Comparison of ENCODE assay signal across 24 cellular contexts in genomic region chrX:9557508-9557907, GRCh38.
DNase-seq lines count a peak whose midpoint lies in the region; ATAC-seq and TF ChIP-seq lines count a peak whose summit lies in the region.
"Had no signal": no experiment of that assay in that cellular context is flagged by ENCODE, and none has a peak within 500 bp of the region (broad histone marks: within the 10 kb centered on the region; RNA-seq: fewer than 3 reads in every experiment).

No MANE protein-coding gene starts in this region.

- H3K36me3 Mint-ChIP-seq in Caco-2 (ENCODE audit: insufficient read depth, unreplicated experiment), result peaks cover 32% of the 10 kb centered on the region
- no peaks in the 10 kb centered on the region for H3K36me3 Mint-ChIP-seq in central memory CD8-positive, alpha-beta T cell (ENCODE audit: insufficient read depth)

- H3K27me3 Mint-ChIP-seq in Caco-2 (ENCODE audit: insufficient read depth, unreplicated experiment), result no peaks in the 10 kb centered on the region
- H3K27me3 Mint-ChIP-seq in central memory CD8-positive, alpha-beta T cell, result no peaks in the 10 kb centered on the region

- CTCF ChIA-PET in Caco-2 (lab: Charles Lee), result no interaction called here

- POLR2A ChIA-PET in Caco-2 (lab: Charles Lee), result no interaction called here

- H3K4me1 ChIP-seq in Caco-2, result no peaks in the 10 kb centered on the region

- BruUV-seq in Caco-2 (replicated peaks; lab: Mats Ljungman, UMichigan), result no TSS peak

- no peak for ATAC-seq in central memory CD8-positive, alpha-beta T cell (replicated peaks; ENCODE audit: extremely low read depth, poor library complexity, severe bottlenecking)
- ATAC-seq in left lobe of liver, result peak; percentile 92
- ATAC-seq: A549; CD8-positive, alpha-beta T cell had no signal

- H3K27me3 ChIP-seq in Caco-2 (replicated peaks; ENCODE audit: control insufficient read depth, insufficient read depth, low read length), result no peaks in the 10 kb centered on the region
- H3K27me3 ChIP-seq: MG63 had no signal

- peak overlapping the region; percentile 16 for H3K27ac Mint-ChIP-seq in Caco-2 (ENCODE audit: unreplicated experiment)
- H3K27ac Mint-ChIP-seq in central memory CD8-positive, alpha-beta T cell (ENCODE audit: low read depth), result peak overlapping the region; percentile 1
- H3K27ac Mint-ChIP-seq: CD8-positive, alpha-beta T cell had no signal

- intact Hi-C loops in Caco-2 (cut with micrococcal nuclease; ENCODE audit: unreplicated experiment), result no loop called here

- no peaks in the 10 kb centered on the region for H3K9me3 ChIP-seq in Caco-2
- H3K9me3 ChIP-seq: A549, MG63, SK-N-SH had no signal

- peaks cover 17% of the 10 kb centered on the region for H3K4me1 Mint-ChIP-seq in Caco-2 (ENCODE audit: low read depth, unreplicated experiment)
- peaks cover 13% of the 10 kb centered on the region for H3K4me1 Mint-ChIP-seq in central memory CD8-positive, alpha-beta T cell

- no peak overlapping the region for H3K4me3 Mint-ChIP-seq in Caco-2 (ENCODE audit: unreplicated experiment)
- H3K4me3 Mint-ChIP-seq in central memory CD8-positive, alpha-beta T cell, result no peak overlapping the region
- H3K4me3 Mint-ChIP-seq: CD8-positive, alpha-beta T cell had no signal

- no peak for DNase-seq in Caco-2
- no peak for DNase-seq in central memory CD8-positive, alpha-beta T cell (ENCODE audit: low spot score in 2 of 2)
- peak; percentile 63 for DNase-seq in left lobe of liver (ENCODE audit: low spot score)
- DNase-seq in renal cortical epithelial cell (ENCODE audit: low read depth), result peak; percentile 63
- no peak for DNase-seq in HUDEP-2 (lab: John Stamatoyannopoulos, UW; ENCODE audit: unreplicated experiment in 76 of 76)
- no peak for DNase-seq in mucosa of gallbladder (ENCODE audit: low spot score)
- no peak for DNase-seq in NOMO-1 treated with DMSO at 0.1 percent for 48 hours (lab: John Stamatoyannopoulos, UW; ENCODE audit: unreplicated experiment)
- DNase-seq: AML-193; C1 segment of cervical spinal cord; CD8-positive, alpha-beta T cell; DMS153; GM23248; H7; IMR-90; KG1; MG63; NCI-H1105 treated with DMSO at 0.1 percent for 48 hours; NCI-H146; NCI-H2029; NCI-H446 treated with DMSO at 0.1 percent for 48 hours; NCI-H69; SK-N-SH; SW 1271 had no signal

- H3K9me3 Mint-ChIP-seq in Caco-2 (ENCODE audit: unreplicated experiment), result no peaks in the 10 kb centered on the region
- no peaks in the 10 kb centered on the region for H3K9me3 Mint-ChIP-seq in central memory CD8-positive, alpha-beta T cell
- H3K9me3 Mint-ChIP-seq: CD8-positive, alpha-beta T cell had no signal

- H3K4me3 ChIP-seq in Caco-2 (ENCODE audit: low read depth, low read length), result no peak overlapping the region
- H3K4me3 ChIP-seq: A549, GM23248, MG63 had no signal

- H3K36me3 ChIP-seq in Caco-2 (ENCODE audit: control insufficient read depth, insufficient read depth, low read length), result no peaks in the 10 kb centered on the region
- H3K36me3 ChIP-seq: MG63 had no signal

- no peak for TF ChIP-seq CTCF in Caco-2 (IDR thresholded peaks at IDR 0.05; ENCODE audit: insufficient read depth in 1 of 2, low read depth in 1 of 2, low read length in 1 of 2, severe bottlenecking in 1 of 2, unreplicated experiment in 1 of 2)

Comparison
In these comparisons a context has a peak if more than half of its experiments do, and no peak if none do; other contexts are left out.
1. DNase-seq: peak in left lobe of liver (single experiment) and renal cortical epithelial cell (single experiment); none in Caco-2 (0 of 2), central memory CD8-positive, alpha-beta T cell (0 of 2), HUDEP-2 (0 of 76), mucosa of gallbladder (single experiment) and NOMO-1 treated with DMSO at 0.1 percent for 48 hours (single experiment).